Comparison of ENCODE assay signal across 2 cellular contexts in genomic region chr19:33777753-33778088, GRCh38.
TF ChIP-seq lines count a peak whose summit lies in the region.

No MANE protein-coding gene starts in this region.

TF ChIP-seq in HepG2, 621 proteins besides CTCF, POLR2A, EP300 and RAD21:
- no peak for TF ChIP-seq ZNF44 (CRISPR knock-in tag; IDR thresholded peaks at IDR 0.05)
- no peak for TF ChIP-seq KDM2A (CRISPR knock-in tag; IDR thresholded peaks at IDR 0.05; ENCODE audit: borderline replicate concordance, low read depth)
- no peak for TF ChIP-seq POGZ (CRISPR knock-in tag; IDR thresholded peaks at IDR 0.05)
- TF ChIP-seq ZNF878 (CRISPR knock-in tag; IDR thresholded peaks at IDR 0.05), result no peak
- TF ChIP-seq ZNF605 (CRISPR knock-in tag; IDR thresholded peaks at IDR 0.05), result 0 out of 2 replicates have a peak, but pooled peaks have one; percentile 44
- peak; percentile 27; the same call in 1 of the 2 replicates for TF ChIP-seq PAX8 (CRISPR knock-in tag; IDR thresholded peaks at IDR 0.05; ENCODE audit: borderline replicate concordance)
- TF ChIP-seq CHD2 (IDR thresholded peaks at IDR 0.05; ENCODE audit: low read depth, low read length), result no peak
- no peak for TF ChIP-seq FOXO4 (CRISPR knock-in tag; conservative IDR thresholded peaks at IDR 0.05)
- 0 out of 2 replicates have a peak, but pooled peaks have one; percentile 9 for TF ChIP-seq NR2C2 (CRISPR knock-in tag; IDR thresholded peaks at IDR 0.05; ENCODE audit: borderline replicate concordance)
- peak; percentile 83 for TF ChIP-seq ZNF629 (CRISPR knock-in tag; conservative IDR thresholded peaks at IDR 0.05)

TF ChIP-seq in WTC11, 78 proteins besides CTCF, POLR2A, EP300 and RAD21:
- TF ChIP-seq NR1H2 (CRISPR knock-in tag; IDR thresholded peaks at IDR 0.05), result no peak
- 0 out of 2 replicates have a peak, but pooled peaks have one; percentile 16 for TF ChIP-seq ERG (CRISPR knock-in tag; IDR thresholded peaks at IDR 0.05)
- TF ChIP-seq ZNF138 (CRISPR knock-in tag; conservative IDR thresholded peaks at IDR 0.05), result 0 out of 2 replicates have a peak, but pooled peaks have one; percentile 59
- TF ChIP-seq ZBTB21 (CRISPR knock-in tag; IDR thresholded peaks at IDR 0.05; ENCODE audit: borderline replicate concordance), result peak; percentile 48; the same call in 1 of the 2 replicates
- TF ChIP-seq JAZF1 (CRISPR knock-in tag; IDR thresholded peaks at IDR 0.05), result no peak
- TF ChIP-seq ZNF121 (CRISPR knock-in tag; IDR thresholded peaks at IDR 0.05), result 0 out of 2 replicates have a peak, but pooled peaks have one; percentile 17
- TF ChIP-seq, protein P1, sequence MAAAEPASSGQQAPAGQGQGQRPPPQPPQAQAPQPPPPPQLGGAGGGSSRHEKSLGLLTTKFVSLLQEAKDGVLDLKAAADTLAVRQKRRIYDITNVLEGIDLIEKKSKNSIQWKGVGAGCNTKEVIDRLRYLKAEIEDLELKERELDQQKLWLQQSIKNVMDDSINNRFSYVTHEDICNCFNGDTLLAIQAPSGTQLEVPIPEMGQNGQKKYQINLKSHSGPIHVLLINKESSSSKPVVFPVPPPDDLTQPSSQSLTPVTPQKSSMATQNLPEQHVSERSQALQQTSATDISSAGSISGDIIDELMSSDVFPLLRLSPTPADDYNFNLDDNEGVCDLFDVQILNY (CRISPR knock-in tag; IDR thresholded peaks at IDR 0.05), result no peak
